9 cellular contexts compared by ENCODE assay signal in genomic region chr1:41868241-41868953, GRCh38. TPM values are rescaled to one million over a fixed set of nuclear protein-coding genes. Genes with fewer than 3 reads are reported as not detected.
DNase-seq lines count a peak whose midpoint lies in the region; ATAC-seq and TF ChIP-seq lines count a peak whose summit lies in the region.
"Had no signal": no experiment of that assay in that cellular context is flagged by ENCODE, and none has a peak within 500 bp of the region (broad histone marks: within the 10 kb centered on the region; RNA-seq: fewer than 3 reads in every experiment).

No MANE protein-coding gene starts in this region.

- no peak for TF ChIP-seq CTCF in upper lobe of right lung (IDR thresholded peaks at IDR 0.05)
- TF ChIP-seq CTCF in thyroid gland (IDR thresholded peaks at IDR 0.05) = no peak

- no peaks in the 10 kb centered on the region for H3K9me3 Mint-ChIP-seq in activated CD4-positive, alpha-beta memory T cell treated with anti-CD3 and anti-CD28 coated beads, Interleukin-2, amount 10 ng/mL, durations not matched to agents 7 days and 5 days

- H3K27ac ChIP-seq in upper lobe of right lung (no peak overlapping the region), thyroid gland (no peak overlapping the region)
- H3K27ac ChIP-seq: SJCRH30 had no signal

- intact Hi-C loops in upper lobe of right lung (cut with DNase I) = no loop called here
- intact Hi-C loops in thyroid gland (cut with DNase I) = no loop called here

- H3K27ac Mint-ChIP-seq in activated CD4-positive, alpha-beta memory T cell treated with anti-CD3 and anti-CD28 coated beads, Interleukin-2, amount 10 ng/mL, durations not matched to agents 7 days and 5 days = peak overlapping the region; percentile 12

- 85 to 91% methylated on average over 6 of the region's 6 CpGs for WGBS in thyroid gland, 2 donors

- H3K4me1 Mint-ChIP-seq in activated CD4-positive, alpha-beta memory T cell treated with anti-CD3 and anti-CD28 coated beads, Interleukin-2, amount 10 ng/mL, durations not matched to agents 7 days and 5 days = peaks cover 31% of the 10 kb centered on the region

- no peaks in the 10 kb centered on the region for H3K36me3 Mint-ChIP-seq in activated CD4-positive, alpha-beta memory T cell treated with anti-CD3 and anti-CD28 coated beads, Interleukin-2, amount 10 ng/mL, durations not matched to agents 7 days and 5 days (ENCODE audit: low read depth)

- peak; percentile 62 for ATAC-seq in HG03175 (IDR thresholded peaks at IDR 0.05; ENCODE audit: unreplicated experiment)
- peak; percentile 45 for ATAC-seq in upper lobe of right lung

- POLR2A ChIA-PET in activated CD4-positive, alpha-beta memory T cell treated with anti-CD3 and anti-CD28 coated beads, Interleukin-2, amount 10 ng/mL, durations not matched to agents 7 days and 5 days (lab: Charles Lee) = interaction anchor here (1.0 kb wide), 1 partner anchor 51 kb away, joined by 3 read pairs; no protein-coding TSS in a partner anchor

- CTCF ChIA-PET in activated CD4-positive, alpha-beta memory T cell treated with anti-CD3 and anti-CD28 coated beads, Interleukin-2, amount 10 ng/mL, durations not matched to agents 7 days and 5 days (lab: Charles Lee) = interaction anchor here (0.7 to 2.1 kb wide), 6 partner anchors 23 to 355 kb away, joined by 3 to 8 read pairs (median 4); no protein-coding TSS in a partner anchor

- H3K27me3 Mint-ChIP-seq in activated CD4-positive, alpha-beta memory T cell treated with anti-CD3 and anti-CD28 coated beads, Interleukin-2, amount 10 ng/mL, durations not matched to agents 7 days and 5 days = no peaks in the 10 kb centered on the region

- no peaks in the 10 kb centered on the region for H3K36me3 ChIP-seq in upper lobe of right lung
- H3K36me3 ChIP-seq in thyroid gland = no peaks in the 10 kb centered on the region
- H3K36me3 ChIP-seq: SJCRH30 had no signal

- H3K4me3 Mint-ChIP-seq in activated CD4-positive, alpha-beta memory T cell treated with anti-CD3 and anti-CD28 coated beads, Interleukin-2, amount 10 ng/mL, durations not matched to agents 7 days and 5 days = no peak overlapping the region

- TF ChIP-seq POLR2A in thyroid gland (IDR thresholded peaks at IDR 0.05) = no peak

- H3K4me1 ChIP-seq in upper lobe of right lung (no peaks in the 10 kb centered on the region), thyroid gland (peaks cover 0 to 8% of the 10 kb centered on the region in 2 donors)

- H3K27me3 ChIP-seq in upper lobe of right lung (no peaks in the 10 kb centered on the region), thyroid gland (no peaks in the 10 kb centered on the region)

- DNase-seq in stimulated activated CD4-positive, alpha-beta T cell treated with anti-CD3 and anti-CD28 coated beads, Interleukin-4, amount 100 ng/mL, for 48 hours (ENCODE audit: low read depth in 2 of 2) = peak; percentile 8 to 28
- DNase-seq in stimulated activated CD4-positive, alpha-beta T cell treated with anti-CD3 and anti-CD28 coated beads, Interleukin-2, amount 100 ng/mL, for 24 hours = no peak
- DNase-seq in activated CD4-positive, alpha-beta memory T cell treated with anti-CD3 and anti-CD28 coated beads, Interleukin-2, amount 10 ng/mL, durations not matched to agents 7 days and 5 days = peak; percentile 46
- DNase-seq in upper lobe of right lung = no peak
- no peak for DNase-seq in thyroid gland
- no peak for DNase-seq in effector CD8-positive, alpha-beta T cell (lab: John Stamatoyannopoulos, UW)
- DNase-seq in SHP77 treated with DMSO at 0.1 percent for 48 hours (lab: John Stamatoyannopoulos, UW) = no peak
- DNase-seq: SJCRH30 had no signal

- H3K9me3 ChIP-seq in upper lobe of right lung (no peaks in the 10 kb centered on the region), thyroid gland (no peaks in the 10 kb centered on the region)
- H3K9me3 ChIP-seq: SJCRH30 had no signal

- no peak overlapping the region for H3K4me3 ChIP-seq in upper lobe of right lung
- no peak overlapping the region for H3K4me3 ChIP-seq in thyroid gland (replicated peaks in 1 of 3)
- H3K4me3 ChIP-seq: SJCRH30 had no signal

RNA-seq across cellular contexts. Expression of gene HIVEP3, which starts 50.3 kb away (rescaled TPM):
- 10 to 100 TPM; 27.8 to 28.8 TPM for total RNA-seq in activated CD4-positive, alpha-beta memory T cell treated with anti-CD3 and anti-CD28 coated beads, Interleukin-2, amount 10 ng/mL, durations not matched to agents 7 days and 5 days
- total RNA-seq in upper lobe of right lung = 16.6 TPM
- 10 to 100 TPM in 3 of 4 donors, 1 to 10 TPM in 1; 9.7 to 13.5 (median 12.5) TPM for total RNA-seq in thyroid gland

Comparison
In these comparisons a context has a peak if more than half of its experiments do, and no peak if none do; other contexts are left out.
1. DNase-seq: peak in stimulated activated CD4-positive, alpha-beta T cell treated with anti-CD3 and anti-CD28 coated beads, Interleukin-4, amount 100 ng/mL, for 48 hours (2 of 2) and activated CD4-positive, alpha-beta memory T cell treated with anti-CD3 and anti-CD28 coated beads, Interleukin-2, amount 10 ng/mL, durations not matched to agents 7 days and 5 days (single experiment); none in stimulated activated CD4-positive, alpha-beta T cell treated with anti-CD3 and anti-CD28 coated beads, Interleukin-2, amount 100 ng/mL, for 24 hours (0 of 2), upper lobe of right lung (single experiment), thyroid gland (0 of 2), effector CD8-positive, alpha-beta T cell (single experiment) and SHP77 treated with DMSO at 0.1 percent for 48 hours (single experiment).